Comparison of ENCODE assay signal across 16 cellular contexts in genomic region chr1:193411771-193412170, GRCh38.
DNase-seq lines count a peak whose midpoint lies in the region; ATAC-seq, FAIRE-seq and TF ChIP-seq lines count a peak whose summit lies in the region.
"Had no signal": no experiment of that assay in that cellular context is flagged by ENCODE, and none has a peak within 500 bp of the region (broad histone marks: within the 10 kb centered on the region; RNA-seq: fewer than 3 reads in every experiment).

No MANE protein-coding gene starts in this region.

- POLR2A ChIA-PET in CD4-positive, alpha-beta memory T cell (lab: Charles Lee; ENCODE audit: partially characterized antibody): interaction anchor here (0.6 to 9.3 kb wide), 4 partner anchors 48 to 129 kb away, joined by 3 to 117 read pairs (median 3); no protein-coding TSS in a partner anchor

- peak; percentile 81 for ATAC-seq in activated naive CD8-positive, alpha-beta T cell treated with anti-CD3 and anti-CD28 coated beads, Interleukin-2, amount 50 U/mL, for 24 hours
- peak in 1 of 2 donors; percentile 9 for ATAC-seq in natural killer cell treated with Interleukin-12 subunit alpha and Interleukin-12 subunit beta and Interleukin-15 and Interleukin-18, amount 100 ng/mL, for 72 hours
- ATAC-seq: left lobe of liver had no signal

- no peaks in the 10 kb centered on the region for H3K9me3 ChIP-seq in CD4-positive, alpha-beta memory T cell (ENCODE audit: control insufficient read depth in 1 of 2, low read length in 2 of 2)
- H3K9me3 ChIP-seq: colonic mucosa had no signal

- CTCF ChIA-PET in CD4-positive, alpha-beta memory T cell (lab: Charles Lee; ENCODE audit: partially characterized antibody): no interaction called here

- peak overlapping the region in 7 of 8 donors; percentile 30 to 91 (median 71) for H3K4me3 Mint-ChIP-seq in CD4-positive, alpha-beta memory T cell
- peak overlapping the region; percentile 21 for H3K4me3 Mint-ChIP-seq in HFFc6
- H3K4me3 Mint-ChIP-seq in activated naive CD8-positive, alpha-beta T cell treated with anti-CD3 and anti-CD28 coated beads, Interleukin-2, amount 50 U/mL, for 24 hours: peak overlapping the region; percentile 40
- peak overlapping the region; percentile 43 for H3K4me3 Mint-ChIP-seq in natural killer cell treated with Interleukin-12 subunit alpha and Interleukin-12 subunit beta and Interleukin-15 and Interleukin-18, amount 100 ng/mL, for 72 hours
- H3K4me3 Mint-ChIP-seq: activated B cell treated with CpG ODN at 0.5 μM for 24 hours, B cell had no signal

- no peak for TF ChIP-seq CTCF in HFFc6 (IDR thresholded peaks at IDR 0.05)

- H3K4me3 ChIP-seq in CD4-positive, alpha-beta memory T cell (ENCODE audit: low read length in 2 of 2): no peak overlapping the region
- H3K4me3 ChIP-seq: colonic mucosa had no signal

- peaks cover 8 to 11% of the 10 kb centered on the region in 2 donors for H3K36me3 Mint-ChIP-seq in CD4-positive, alpha-beta memory T cell
- H3K36me3 Mint-ChIP-seq in HFFc6 (ENCODE audit: low read depth): no peaks in the 10 kb centered on the region
- H3K36me3 Mint-ChIP-seq in activated naive CD8-positive, alpha-beta T cell treated with anti-CD3 and anti-CD28 coated beads, Interleukin-2, amount 50 U/mL, for 24 hours (ENCODE audit: low read depth): no peaks in the 10 kb centered on the region
- H3K36me3 Mint-ChIP-seq in natural killer cell treated with Interleukin-12 subunit alpha and Interleukin-12 subunit beta and Interleukin-15 and Interleukin-18, amount 100 ng/mL, for 72 hours: no peaks in the 10 kb centered on the region

- peaks cover 38% of the 10 kb centered on the region for H3K4me1 ChIP-seq in CD4-positive, alpha-beta memory T cell (ENCODE audit: insufficient read depth, low read length)
- H3K4me1 ChIP-seq: colonic mucosa had no signal

- peak overlapping the region; percentile 73 to 97 (median 93) for H3K27ac Mint-ChIP-seq in CD4-positive, alpha-beta memory T cell
- H3K27ac Mint-ChIP-seq in HFFc6: peak overlapping the region; percentile 60
- H3K27ac Mint-ChIP-seq in activated naive CD8-positive, alpha-beta T cell treated with anti-CD3 and anti-CD28 coated beads, Interleukin-2, amount 50 U/mL, for 24 hours: peak overlapping the region; percentile 87
- H3K27ac Mint-ChIP-seq in natural killer cell treated with Interleukin-12 subunit alpha and Interleukin-12 subunit beta and Interleukin-15 and Interleukin-18, amount 100 ng/mL, for 72 hours: peak overlapping the region; percentile 21 to 57
- H3K27ac Mint-ChIP-seq: activated B cell treated with CpG ODN at 0.5 μM for 24 hours, B cell had no signal

- peak overlapping the region; percentile 38 for H3K27ac ChIP-seq in CD4-positive, alpha-beta memory T cell (ENCODE audit: low read depth, low read length)
- H3K27ac ChIP-seq: colonic mucosa, RWPE1 had no signal

- peak in 1 of 5 donors; percentile 18 for DNase-seq in CD4-positive, alpha-beta memory T cell
- DNase-seq in HFFc6 (no peak), kidney glomerular epithelial cell (lab: John Stamatoyannopoulos, UW) (no peak), urothelium cell line (ENCODE audit: low spot score) (no peak)
- DNase-seq in activated naive CD8-positive, alpha-beta T cell treated with anti-CD3 and anti-CD28 coated beads, Interleukin-2, amount 50 U/mL, for 24 hours: no peak
- DNase-seq in natural killer cell treated with Interleukin-12 subunit alpha and Interleukin-12 subunit beta and Interleukin-15 and Interleukin-18, amount 100 ng/mL, for 72 hours (ENCODE audit: low spot score): no peak
- DNase-seq in stimulated activated CD4-positive, alpha-beta T cell treated with anti-CD3 and anti-CD28 coated beads, Interleukin-2, amount 100 ng/mL, for 48 hours: no peak
- DNase-seq: activated B cell treated with CpG ODN at 0.5 μM for 24 hours, colonic mucosa, NCI-H187, NCI-H345, posterior cingulate gyrus had no signal

- H3K27me3 ChIP-seq in CD4-positive, alpha-beta memory T cell (ENCODE audit: insufficient read depth, low read length): no peaks in the 10 kb centered on the region
- H3K27me3 ChIP-seq: colonic mucosa had no signal

- peaks cover 0 to 18% (median 4%) of the 10 kb centered on the region in 8 donors for H3K9me3 Mint-ChIP-seq in CD4-positive, alpha-beta memory T cell
- no peaks in the 10 kb centered on the region for H3K9me3 Mint-ChIP-seq in HFFc6
- H3K9me3 Mint-ChIP-seq in activated naive CD8-positive, alpha-beta T cell treated with anti-CD3 and anti-CD28 coated beads, Interleukin-2, amount 50 U/mL, for 24 hours: peaks cover 10% of the 10 kb centered on the region
- H3K9me3 Mint-ChIP-seq in natural killer cell treated with Interleukin-12 subunit alpha and Interleukin-12 subunit beta and Interleukin-15 and Interleukin-18, amount 100 ng/mL, for 72 hours: no peaks in the 10 kb centered on the region
- H3K9me3 Mint-ChIP-seq: activated B cell treated with CpG ODN at 0.5 μM for 24 hours had no signal

- H3K27me3 Mint-ChIP-seq in CD4-positive, alpha-beta memory T cell: no peaks in the 10 kb centered on the region
- H3K27me3 Mint-ChIP-seq in HFFc6 (ENCODE audit: insufficient read depth): no peaks in the 10 kb centered on the region; the same call in 1 of the 2 replicates
- no peaks in the 10 kb centered on the region for H3K27me3 Mint-ChIP-seq in activated naive CD8-positive, alpha-beta T cell treated with anti-CD3 and anti-CD28 coated beads, Interleukin-2, amount 50 U/mL, for 24 hours
- peaks cover 0 to 3% of the 10 kb centered on the region in 2 donors for H3K27me3 Mint-ChIP-seq in natural killer cell treated with Interleukin-12 subunit alpha and Interleukin-12 subunit beta and Interleukin-15 and Interleukin-18, amount 100 ng/mL, for 72 hours
- H3K27me3 Mint-ChIP-seq: activated B cell treated with CpG ODN at 0.5 μM for 24 hours, B cell had no signal

- H3K36me3 ChIP-seq in CD4-positive, alpha-beta memory T cell (ENCODE audit: insufficient read depth, low read length): no peaks in the 10 kb centered on the region
- H3K36me3 ChIP-seq: colonic mucosa had no signal

- intact Hi-C loops in CD4-positive, alpha-beta memory T cell (cut with micrococcal nuclease): no loop called here

- FAIRE-seq in urothelium cell line (lab: Jason Lieb, UNC): no peak
- FAIRE-seq: frontal cortex had no signal

- H3K4me1 Mint-ChIP-seq in CD4-positive, alpha-beta memory T cell: peaks cover 30 to 58% (median 42%) of the 10 kb centered on the region in 4 donors
- H3K4me1 Mint-ChIP-seq in HFFc6 (ENCODE audit: low read depth): peaks cover 37% of the 10 kb centered on the region
- H3K4me1 Mint-ChIP-seq in activated naive CD8-positive, alpha-beta T cell treated with anti-CD3 and anti-CD28 coated beads, Interleukin-2, amount 50 U/mL, for 24 hours: peaks cover 58% of the 10 kb centered on the region
- peaks cover 9 to 16% of the 10 kb centered on the region in 2 donors for H3K4me1 Mint-ChIP-seq in natural killer cell treated with Interleukin-12 subunit alpha and Interleukin-12 subunit beta and Interleukin-15 and Interleukin-18, amount 100 ng/mL, for 72 hours (ENCODE audit: low read depth in 2 of 2)

Comparison
In these comparisons a context has a peak if more than half of its experiments do, and no peak if none do; other contexts are left out.
1. H3K27ac Mint-ChIP-seq: peak in every context shown above with its lines; median percentile 93 in CD4-positive, alpha-beta memory T cell; 87 in activated naive CD8-positive, alpha-beta T cell treated with anti-CD3 and anti-CD28 coated beads, Interleukin-2, amount 50 U/mL, for 24 hours; 60 in HFFc6; 39 in natural killer cell treated with Interleukin-12 subunit alpha and Interleukin-12 subunit beta and Interleukin-15 and Interleukin-18, amount 100 ng/mL, for 72 hours.
2. H3K4me3 Mint-ChIP-seq: peak in every context shown above with its lines; median percentile 71 in CD4-positive, alpha-beta memory T cell; 43 in natural killer cell treated with Interleukin-12 subunit alpha and Interleukin-12 subunit beta and Interleukin-15 and Interleukin-18, amount 100 ng/mL, for 72 hours; 40 in activated naive CD8-positive, alpha-beta T cell treated with anti-CD3 and anti-CD28 coated beads, Interleukin-2, amount 50 U/mL, for 24 hours; 21 in HFFc6.